ENCODE assay signal across 17 cellular contexts in the genomic region with DNA sequence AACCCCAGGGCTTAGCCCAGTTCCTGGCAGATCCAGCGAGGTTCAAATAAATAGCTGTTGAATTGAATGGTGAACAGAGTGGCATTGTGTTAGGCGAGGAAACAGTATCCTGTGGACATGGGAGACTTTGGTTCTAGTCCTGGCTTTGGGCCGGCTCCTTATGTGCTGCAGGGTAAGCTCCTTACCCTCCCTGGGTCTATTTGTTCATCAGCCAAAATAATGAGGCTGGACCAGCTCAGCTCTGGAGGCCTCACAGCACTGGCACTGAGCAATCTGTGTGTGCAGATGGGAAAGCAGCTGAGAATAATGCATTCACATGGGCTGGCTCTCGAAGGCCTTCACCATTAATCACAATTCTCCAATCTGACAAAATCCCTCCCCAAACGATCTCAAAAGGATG.
DNase-seq lines count a peak whose midpoint lies in the region; TF ChIP-seq lines count a peak whose summit lies in the region.
"Had no signal": no experiment of that assay in that cellular context is flagged by ENCODE, and none has a peak within 500 bp of the region (broad histone marks: within the 10 kb centered on the region; RNA-seq: fewer than 3 reads in every experiment).

No MANE protein-coding gene starts in this region.

- H3K27ac Mint-ChIP-seq in glutamatergic neuron (ENCODE audit: unreplicated experiment) (peak overlapping the region; percentile 57), progenitor cell of endocrine pancreas (no peak overlapping the region)

- H3K9me3 Mint-ChIP-seq in glutamatergic neuron (ENCODE audit: unreplicated experiment) (peaks cover 2% of the 10 kb centered on the region), progenitor cell of endocrine pancreas (ENCODE audit: low read depth) (no peaks in the 10 kb centered on the region)

- TF ChIP-seq CTCF in glutamatergic neuron (IDR thresholded peaks at IDR 0.05; ENCODE audit: partially characterized antibody, unreplicated experiment) (no peak), progenitor cell of endocrine pancreas (IDR thresholded peaks at IDR 0.05; ENCODE audit: unreplicated experiment) (no peak), GM20000 (IDR thresholded peaks at IDR 0.05; ENCODE audit: extremely low read depth, missing control alignments) (no peak)

- intact Hi-C loops in posterior cingulate gyrus (cut with DNase I), result no loop called here

- H3K36me3 Mint-ChIP-seq in glutamatergic neuron (ENCODE audit: unreplicated experiment), result no peaks in the 10 kb centered on the region
- no peaks in the 10 kb centered on the region for H3K36me3 Mint-ChIP-seq in progenitor cell of endocrine pancreas (ENCODE audit: insufficient read depth)

- H3K4me3 Mint-ChIP-seq in glutamatergic neuron (ENCODE audit: unreplicated experiment) (no peak overlapping the region), progenitor cell of endocrine pancreas (ENCODE audit: low read depth) (no peak overlapping the region)

- in situ Hi-C loops in G401 (cut with HindIII; ENCODE audit: low sequenced_read_pairs), result no loop called here

- H3K4me1 Mint-ChIP-seq in glutamatergic neuron (ENCODE audit: low read depth, unreplicated experiment) (peaks cover 11% of the 10 kb centered on the region), progenitor cell of endocrine pancreas (ENCODE audit: low read depth) (peaks cover 8% of the 10 kb centered on the region)

- H3K27me3 Mint-ChIP-seq in glutamatergic neuron (ENCODE audit: unreplicated experiment) (peaks cover 2% of the 10 kb centered on the region), progenitor cell of endocrine pancreas (peaks cover 2% of the 10 kb centered on the region)

- DNase-seq in G401 (ENCODE audit: low spot score) (peak; percentile 97), anterior cingulate cortex (lab: John Stamatoyannopoulos, UW) (peak in 30 of 58 donors; percentile 9 to 71 (median 22)), glutamatergic neuron (no peak), posterior cingulate gyrus (peak in 7 of 10 donors; percentile 23 to 83 (median 28)), progenitor cell of endocrine pancreas (ENCODE audit: low spot score, unreplicated experiment) (no peak), GM20000 (ENCODE audit: low spot score) (no peak), SIG-M5 (lab: John Stamatoyannopoulos, UW) (no peak)
- DNase-seq in activated CD4-positive, alpha-beta T cell treated with anti-CD3 and anti-CD28 coated beads for 48 hours, result no peak
- DNase-seq: GDM1, GM23248, HCEC 1CT, IMR-90, NCI-H1417 treated with DMSO at 0.1 percent for 48 hours, NCI-H2029, NCI-H69, SHP77, SK-N-SH had no signal

Comparison
In these comparisons a context has a peak if more than half of its experiments do, and no peak if none do; other contexts are left out.
1. DNase-seq: peak in G401 (single experiment), anterior cingulate cortex (30 of 58) and posterior cingulate gyrus (7 of 10); none in glutamatergic neuron (single experiment), activated CD4-positive, alpha-beta T cell treated with anti-CD3 and anti-CD28 coated beads for 48 hours (single experiment), progenitor cell of endocrine pancreas (single experiment), GM20000 (single experiment) and SIG-M5 (single experiment).